ENCODE assay signal across 16 cellular contexts in the genomic region with DNA sequence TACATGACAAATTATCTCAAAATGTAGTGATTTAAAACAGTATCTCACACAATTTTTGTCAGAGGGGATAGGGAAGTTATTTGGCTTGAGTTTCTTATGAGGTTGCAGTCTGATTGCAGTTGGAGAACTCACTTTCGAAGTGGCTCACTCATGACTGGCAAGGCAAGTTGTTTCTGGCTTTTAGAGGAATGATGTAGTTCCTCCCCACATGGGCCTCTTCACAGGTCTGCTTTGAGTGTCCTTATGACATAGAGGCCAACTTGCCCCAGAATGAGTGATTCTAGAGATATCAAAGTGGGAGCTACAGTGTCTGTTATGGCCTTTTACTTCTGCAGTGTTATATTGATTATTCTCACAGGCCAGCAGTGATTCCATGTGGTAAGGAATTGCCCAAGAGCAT.
"Had no signal": no experiment of that assay in that cellular context is flagged by ENCODE, and none has a peak within 500 bp of the region (broad histone marks: within the 10 kb centered on the region; RNA-seq: fewer than 3 reads in every experiment).

No MANE protein-coding gene starts in this region.

- H3K9me3 ChIP-seq: pancreas, tibial artery, vagina had no signal

- DNase-seq: activated CD4-positive, alpha-beta T cell treated with anti-CD3 and anti-CD28 coated beads, Interleukin-2, amount 50 U/mL, for 48 hours; activated CD4-positive, CD25-positive, alpha-beta regulatory T cell treated with anti-CD3 and anti-CD28 coated beads, Interleukin-2, amount 50 U/mL, for 72 hours; activated effector memory CD4-positive, alpha-beta T cell treated with Interleukin-2 at 50 U/mL for 16 hours; activated T-cell treated with anti-CD3 and anti-CD28 coated beads, Interleukin-2, amount 50 U/mL, for 1 hour; amniotic stem cell; caudate nucleus; effector CD8-positive, alpha-beta T cell; foreskin melanocyte; heart left ventricle; left cardiac atrium; mammary epithelial cell; naive thymus-derived CD4-positive, alpha-beta T cell; pancreas; tibial artery had no signal

- H3K4me3 ChIP-seq: heart left ventricle, pancreas, tibial artery, vagina had no signal

- H3K27ac ChIP-seq: heart left ventricle, pancreas, tibial artery, vagina had no signal

- H3K36me3 ChIP-seq: heart left ventricle, pancreas, tibial artery, vagina had no signal

- H3K27me3 ChIP-seq: heart left ventricle, pancreas, tibial artery, vagina had no signal

- ATAC-seq: heart left ventricle; left cardiac atrium; naive thymus-derived CD4-positive, alpha-beta T cell; pancreas; stimulated activated memory B cell treated with anti-CD40 and anti-IgM and Interleukin-4, amounts not matched to agents 10 μg/mL and 1 μg/mL and 100 μg/mL, for 72 hours had no signal
